Comparison of ENCODE assay signal across 8 cellular contexts in genomic region chr5:150448960-150449490, GRCh38. TPM values are rescaled to one million over a fixed set of nuclear protein-coding genes. Genes with fewer than 3 reads are reported as not detected.
DNase-seq lines count a peak whose midpoint lies in the region; ATAC-seq lines count a peak whose summit lies in the region.

No MANE protein-coding gene starts in this region.

- H3K27me3 ChIP-seq in skeletal muscle tissue (ENCODE audit: control insufficient read depth in 3 of 3, insufficient read depth in 3 of 3, low read length in 3 of 3): no peaks in the 10 kb centered on the region

- peak; percentile 43 for DNase-seq in NCI-H748 (lab: John Stamatoyannopoulos, UW; ENCODE audit: unreplicated experiment)
- no peak for DNase-seq in NCI-H748 treated with DMSO at 0.1 percent for 48 hours (lab: John Stamatoyannopoulos, UW)
- DNase-seq in activated T-cell treated with anti-CD3 and anti-CD28 coated beads, Interleukin-2, amount 50 U/mL, for 72 hours: no peak
- DNase-seq in left ventricle myocardium superior: no peak
- no peak for DNase-seq in head of caudate nucleus

- H3K4me3 Mint-ChIP-seq in activated T-cell treated with anti-CD3 and anti-CD28 coated beads, Interleukin-2, amount 50 U/mL, for 72 hours: peak overlapping the region; percentile 89 to 97

- H3K4me1 ChIP-seq in skeletal muscle tissue (ENCODE audit: control insufficient read depth in 3 of 3, insufficient read depth in 3 of 3, low read length in 3 of 3): peaks cover 12 to 28% (median 16%) of the 10 kb centered on the region in 3 donors

- H3K4me3 ChIP-seq in skeletal muscle tissue (ENCODE audit: low read length in 3 of 3): peak overlapping the region; percentile 77 to 97 (median 87)

- no peaks in the 10 kb centered on the region for H3K27me3 Mint-ChIP-seq in activated T-cell treated with anti-CD3 and anti-CD28 coated beads, Interleukin-2, amount 50 U/mL, for 72 hours (ENCODE audit: low read depth)

- H3K36me3 ChIP-seq in skeletal muscle tissue (ENCODE audit: control insufficient read depth in 3 of 3, insufficient read depth in 3 of 3, low read length in 3 of 3): peaks cover 36 to 38% (median 37%) of the 10 kb centered on the region in 3 donors

- intact Hi-C loops in left ventricle myocardium superior (cut with micrococcal nuclease) (no loop called here), head of caudate nucleus (cut with DNase I) (loop anchor here (10.0 kb wide), 1 partner anchor 94 kb away; the partner anchor contains the start of gene TCOF1)

- H3K27ac Mint-ChIP-seq in activated T-cell treated with anti-CD3 and anti-CD28 coated beads, Interleukin-2, amount 50 U/mL, for 72 hours: peak overlapping the region; percentile 99

- H3K9me3 ChIP-seq in skeletal muscle tissue (ENCODE audit: control insufficient read depth in 3 of 3, low read length in 3 of 3): peaks cover 0 to 3% (median 0%) of the 10 kb centered on the region in 3 donors

- H3K9me3 Mint-ChIP-seq in activated T-cell treated with anti-CD3 and anti-CD28 coated beads, Interleukin-2, amount 50 U/mL, for 72 hours: no peaks in the 10 kb centered on the region

- peaks cover 29 to 43% of the 10 kb centered on the region in 2 donors for H3K36me3 Mint-ChIP-seq in activated T-cell treated with anti-CD3 and anti-CD28 coated beads, Interleukin-2, amount 50 U/mL, for 72 hours (ENCODE audit: insufficient read depth in 2 of 2)

- ATAC-seq in activated T-cell treated with anti-CD3 and anti-CD28 coated beads, Interleukin-2, amount 50 U/mL, for 72 hours (replicated peaks in 1 of 2): peak; percentile 43 to 48
- ATAC-seq in left ventricle myocardium superior: peak; percentile 7
- no peak for ATAC-seq in HG02763 (IDR thresholded peaks at IDR 0.05; ENCODE audit: unreplicated experiment)
- no peak for ATAC-seq in GM21786 (IDR thresholded peaks at IDR 0.05; ENCODE audit: unreplicated experiment)

- peak overlapping the region; percentile 93 for H3K27ac ChIP-seq in skeletal muscle tissue (ENCODE audit: low read depth, low read length)

- peaks cover 32% of the 10 kb centered on the region for H3K4me1 Mint-ChIP-seq in activated T-cell treated with anti-CD3 and anti-CD28 coated beads, Interleukin-2, amount 50 U/mL, for 72 hours (ENCODE audit: low read depth)

- peak overlapping the region; percentile 82 to 96 (median 90) for H3K9ac ChIP-seq in skeletal muscle tissue (ENCODE audit: low read depth in 1 of 3, low read length in 3 of 3)

RNA-seq across cellular contexts. Expression of gene RPS14, which starts 0.5 kb away (rescaled TPM):
- 1,000 to 10,000 TPM; 2,954 to 3,917 TPM for total RNA-seq in activated T-cell treated with anti-CD3 and anti-CD28 coated beads, Interleukin-2, amount 50 U/mL, for 72 hours
- total RNA-seq in left ventricle myocardium superior: 1,255 TPM
- 6,829 TPM for total RNA-seq in skeletal muscle tissue

RNA-seq across cellular contexts. Expression of gene CD74, which starts 36.3 kb away (rescaled TPM):
- 100 to 1,000 TPM; 363 to 455 TPM for total RNA-seq in activated T-cell treated with anti-CD3 and anti-CD28 coated beads, Interleukin-2, amount 50 U/mL, for 72 hours
- total RNA-seq in left ventricle myocardium superior (341 TPM), skeletal muscle tissue (63.2 TPM)

RNA-seq across cellular contexts. Expression of gene NDST1, which starts 58.9 kb away (rescaled TPM):
- total RNA-seq in activated T-cell treated with anti-CD3 and anti-CD28 coated beads, Interleukin-2, amount 50 U/mL, for 72 hours: 1 to 10 TPM; 3.4 to 3.5 TPM
- total RNA-seq in left ventricle myocardium superior (57.9 TPM), skeletal muscle tissue (19.3 TPM)

Comparison
In these comparisons a context has a peak if more than half of its experiments do, and no peak if none do; other contexts are left out.
1. ATAC-seq: peak in activated T-cell treated with anti-CD3 and anti-CD28 coated beads, Interleukin-2, amount 50 U/mL, for 72 hours (2 of 2) and left ventricle myocardium superior (single experiment); none in HG02763 (single experiment) and GM21786 (single experiment).